7 cellular contexts compared by ENCODE assay signal in genomic region chr15:74496648-74497047, GRCh38.
"Had no signal": no experiment of that assay in that cellular context is flagged by ENCODE, and none has a peak within 500 bp of the region (broad histone marks: within the 10 kb centered on the region; RNA-seq: fewer than 3 reads in every experiment).

No MANE protein-coding gene starts in this region.

- H3K27me3 Mint-ChIP-seq: IgD-negative memory B cell had no signal

- ATAC-seq: HepG2, K562 had no signal

- H3K4me3 Mint-ChIP-seq: IgD-negative memory B cell had no signal

- H3K4me3 ChIP-seq: K562 had no signal

- DNase-seq: IMR-90, KBM-7, KG1 had no signal

- H3K9me3 Mint-ChIP-seq: IgD-negative memory B cell had no signal

- H3K27ac ChIP-seq: HL-60 had no signal
